ENCODE assay signal across 8 cellular contexts in the genomic region with DNA sequence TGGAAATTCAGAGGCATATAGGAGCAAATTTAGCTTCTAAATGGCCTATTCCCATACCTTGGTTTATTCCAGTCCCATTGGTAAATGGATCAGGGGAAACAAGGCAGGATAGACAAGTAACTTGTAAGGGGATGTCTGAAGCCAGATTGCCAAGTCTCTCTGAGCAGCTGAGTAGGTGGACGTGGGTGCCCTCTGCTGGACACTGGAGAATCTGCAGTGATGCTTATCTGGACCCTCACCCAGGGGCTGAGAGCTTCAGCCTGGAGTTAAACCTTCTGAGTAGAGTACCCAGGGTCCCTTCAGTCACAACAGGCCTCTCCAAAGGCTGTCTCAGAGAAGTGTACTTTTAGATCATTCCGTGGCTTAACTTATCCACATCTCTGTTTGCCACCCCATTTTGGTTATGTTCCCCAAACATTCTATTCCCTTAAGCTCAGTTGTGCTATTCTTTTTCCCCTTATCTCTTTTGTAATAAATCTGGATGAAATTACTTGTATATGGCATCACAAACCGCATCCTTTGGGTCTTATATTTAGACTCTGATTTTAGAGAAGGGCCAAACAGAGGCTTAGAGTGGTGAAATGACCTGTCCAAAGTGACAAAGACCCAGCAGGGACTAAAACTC.
A peak's percentile ranks its signal among the peaks of the same experiment; 100 is the strongest.
DNase-seq lines count a peak whose midpoint lies in the region; ATAC-seq lines count a peak whose summit lies in the region.

No MANE protein-coding gene starts in this region.

- peak; percentile 42 for DNase-seq in 8988T
- peak; percentile 58 for DNase-seq in NCI-H345 treated with DMSO at 0.1 percent for 48 hours (lab: John Stamatoyannopoulos, UW; ENCODE audit: unreplicated experiment)
- DNase-seq in activated CD4-positive, alpha-beta T cell treated with anti-CD3 and anti-CD28 coated beads, Interleukin-2, amount 50 U/mL, for 1 hour, result peak; percentile 64
- peak; percentile 12 to 58 for DNase-seq in dermis microvascular lymphatic vessel endothelial cell (ENCODE audit: low read depth in 2 of 2)
- peak; percentile 69 for DNase-seq in medulla oblongata (ENCODE audit: extremely low spot score)
- peak; percentile 21 to 36 for DNase-seq in stimulated activated CD8-positive, alpha-beta memory T cell treated with anti-CD3 and anti-CD28 coated beads, Interleukin-2, amount 100 ng/mL, for 48 hours (ENCODE audit: low read depth in 2 of 2)

- peak; percentile 87 for ATAC-seq in GM18502 (IDR thresholded peaks at IDR 0.05; ENCODE audit: poor library complexity, unreplicated experiment)
- ATAC-seq in HG03039 (IDR thresholded peaks at IDR 0.05; ENCODE audit: unreplicated experiment), result peak; percentile 79

Comparison
In these comparisons a context has a peak if more than half of its experiments do, and no peak if none do; other contexts are left out.
1. Peak in every context shown above with its lines: DNase-seq and ATAC-seq.